ENCODE assay signal across 8 cellular contexts in the genomic region with DNA sequence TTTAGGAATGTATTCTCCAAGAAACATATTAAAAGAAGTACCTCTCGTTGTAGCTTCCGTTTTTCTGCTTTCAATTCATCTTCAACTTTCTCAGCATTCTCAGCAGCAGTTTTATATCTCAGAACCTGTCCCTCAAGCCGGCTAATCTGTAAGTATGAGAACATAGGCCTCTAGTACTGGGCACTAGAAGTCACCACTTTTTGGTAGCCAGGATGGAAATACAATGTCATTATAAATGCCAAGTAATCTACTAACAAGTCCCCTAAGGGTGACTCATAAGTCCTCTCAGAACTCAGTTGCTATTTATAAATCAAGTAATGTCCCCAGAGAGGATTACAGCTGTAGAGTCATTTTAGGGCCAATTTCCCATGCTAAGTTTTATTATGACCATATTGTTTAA.
A peak's percentile ranks its signal among the peaks of the same experiment; 100 is the strongest.
DNase-seq lines count a peak whose midpoint lies in the region; ATAC-seq and TF ChIP-seq lines count a peak whose summit lies in the region.

No MANE protein-coding gene starts in this region.

- peak; percentile 76 for DNase-seq in COLO829 (ENCODE audit: low spot score)
- no peak for DNase-seq in breast epithelium (ENCODE audit: low spot score in 2 of 2)
- DNase-seq in renal cortical epithelial cell (ENCODE audit: low read depth): peak; percentile 58
- no peak for DNase-seq in stimulated activated CD4-positive, alpha-beta T cell treated with anti-CD3 and anti-CD28 coated beads, Interleukin-2, amount 100 ng/mL, for 48 hours
- no peak for DNase-seq in NCI-H1417 treated with DMSO at 0.1 percent for 48 hours (lab: John Stamatoyannopoulos, UW)
- no peak for DNase-seq in hippocampal formation (lab: John Stamatoyannopoulos, UW)

- no peak for TF ChIP-seq CTCF in breast epithelium (IDR thresholded peaks at IDR 0.05)

- ATAC-seq in GM21381 (IDR thresholded peaks at IDR 0.05; ENCODE audit: unreplicated experiment): peak; percentile 72
- peak; percentile 76 for ATAC-seq in HG03575 (IDR thresholded peaks at IDR 0.05; ENCODE audit: extremely low read depth, insufficient number of reproducible peaks, low FRiP score, unreplicated experiment)

- no peak overlapping the region for H3K4me3 ChIP-seq in breast epithelium

- peaks cover 5% of the 10 kb centered on the region for H3K36me3 ChIP-seq in breast epithelium

- peak overlapping the region; percentile 34 to 36 for H3K27ac ChIP-seq in breast epithelium

- intact Hi-C loops in breast epithelium (cut with DNase I; ENCODE audit: low total_unique reads): no loop called here

- H3K4me1 ChIP-seq in breast epithelium: no peaks in the 10 kb centered on the region

- no peaks in the 10 kb centered on the region for H3K27me3 ChIP-seq in breast epithelium

- TF ChIP-seq POLR2A in breast epithelium (IDR thresholded peaks at IDR 0.05): no peak

- H3K9me3 ChIP-seq in breast epithelium: no peaks in the 10 kb centered on the region

Comparison
In these comparisons a context has a peak if more than half of its experiments do, and no peak if none do; other contexts are left out.
1. DNase-seq: peak in COLO829 (single experiment) and renal cortical epithelial cell (single experiment); none in breast epithelium (0 of 2), stimulated activated CD4-positive, alpha-beta T cell treated with anti-CD3 and anti-CD28 coated beads, Interleukin-2, amount 100 ng/mL, for 48 hours (0 of 2), NCI-H1417 treated with DMSO at 0.1 percent for 48 hours (single experiment) and hippocampal formation (0 of 2).